Comparison of ENCODE assay signal across 2 cellular contexts in the genomic region with DNA sequence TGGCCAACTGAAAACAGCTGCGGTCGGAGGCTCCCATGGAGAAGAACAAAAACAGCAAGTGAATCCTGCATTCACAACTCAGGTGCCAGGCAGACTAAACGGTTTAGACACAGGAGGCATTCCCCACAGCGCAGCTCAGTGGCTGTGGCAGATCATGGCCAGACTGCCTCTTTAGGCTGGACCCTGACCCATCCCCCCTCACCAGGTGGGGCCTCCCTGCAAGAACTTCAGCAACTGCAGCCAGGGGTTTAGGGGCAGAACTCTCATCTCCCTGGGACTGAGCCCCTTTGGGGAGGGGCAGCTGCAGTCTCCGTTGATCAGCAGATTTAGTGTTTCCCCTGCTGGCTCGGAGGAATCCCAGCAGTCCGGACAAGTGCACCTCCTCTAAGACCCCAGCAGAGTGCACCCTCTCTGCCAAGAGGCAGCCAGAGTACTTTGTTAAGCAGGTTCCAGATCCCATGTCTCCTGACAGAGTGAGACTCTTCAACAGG.
TF ChIP-seq lines count a peak whose summit lies in the region.

No MANE protein-coding gene starts in this region.

TF ChIP-seq in HepG2, 621 proteins besides CTCF, POLR2A, EP300 and RAD21:
- TF ChIP-seq, protein P1, sequence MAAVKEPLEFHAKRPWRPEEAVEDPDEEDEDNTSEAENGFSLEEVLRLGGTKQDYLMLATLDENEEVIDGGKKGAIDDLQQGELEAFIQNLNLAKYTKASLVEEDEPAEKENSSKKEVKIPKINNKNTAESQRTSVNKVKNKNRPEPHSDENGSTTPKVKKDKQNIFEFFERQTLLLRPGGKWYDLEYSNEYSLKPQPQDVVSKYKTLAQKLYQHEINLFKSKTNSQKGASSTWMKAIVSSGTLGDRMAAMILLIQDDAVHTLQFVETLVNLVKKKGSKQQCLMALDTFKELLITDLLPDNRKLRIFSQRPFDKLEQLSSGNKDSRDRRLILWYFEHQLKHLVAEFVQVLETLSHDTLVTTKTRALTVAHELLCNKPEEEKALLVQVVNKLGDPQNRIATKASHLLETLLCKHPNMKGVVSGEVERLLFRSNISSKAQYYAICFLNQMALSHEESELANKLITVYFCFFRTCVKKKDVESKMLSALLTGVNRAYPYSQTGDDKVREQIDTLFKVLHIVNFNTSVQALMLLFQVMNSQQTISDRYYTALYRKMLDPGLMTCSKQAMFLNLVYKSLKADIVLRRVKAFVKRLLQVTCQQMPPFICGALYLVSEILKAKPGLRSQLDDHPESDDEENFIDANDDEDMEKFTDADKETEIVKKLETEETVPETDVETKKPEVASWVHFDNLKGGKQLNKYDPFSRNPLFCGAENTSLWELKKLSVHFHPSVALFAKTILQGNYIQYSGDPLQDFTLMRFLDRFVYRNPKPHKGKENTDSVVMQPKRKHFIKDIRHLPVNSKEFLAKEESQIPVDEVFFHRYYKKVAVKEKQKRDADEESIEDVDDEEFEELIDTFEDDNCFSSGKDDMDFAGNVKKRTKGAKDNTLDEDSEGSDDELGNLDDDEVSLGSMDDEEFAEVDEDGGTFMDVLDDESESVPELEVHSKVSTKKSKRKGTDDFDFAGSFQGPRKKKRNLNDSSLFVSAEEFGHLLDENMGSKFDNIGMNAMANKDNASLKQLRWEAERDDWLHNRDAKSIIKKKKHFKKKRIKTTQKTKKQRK (IDR thresholded peaks at IDR 0.05; ENCODE audit: low read length): no peak
- TF ChIP-seq ZNF562 (CRISPR knock-in tag; IDR thresholded peaks at IDR 0.05; ENCODE audit: borderline replicate concordance) (no peak), TAF15 (IDR thresholded peaks at IDR 0.05; ENCODE audit: low read depth, low read length, poor library complexity, severe bottlenecking) (no peak), NCOR1 (IDR thresholded peaks at IDR 0.05; ENCODE audit: borderline replicate concordance, low read length) (no peak), SNRNP70 (IDR thresholded peaks at IDR 0.05; ENCODE audit: low read depth, low read length) (no peak), ELF3 (CRISPR knock-in tag; IDR thresholded peaks at IDR 0.05) (no peak)
- TF ChIP-seq, protein P2, sequence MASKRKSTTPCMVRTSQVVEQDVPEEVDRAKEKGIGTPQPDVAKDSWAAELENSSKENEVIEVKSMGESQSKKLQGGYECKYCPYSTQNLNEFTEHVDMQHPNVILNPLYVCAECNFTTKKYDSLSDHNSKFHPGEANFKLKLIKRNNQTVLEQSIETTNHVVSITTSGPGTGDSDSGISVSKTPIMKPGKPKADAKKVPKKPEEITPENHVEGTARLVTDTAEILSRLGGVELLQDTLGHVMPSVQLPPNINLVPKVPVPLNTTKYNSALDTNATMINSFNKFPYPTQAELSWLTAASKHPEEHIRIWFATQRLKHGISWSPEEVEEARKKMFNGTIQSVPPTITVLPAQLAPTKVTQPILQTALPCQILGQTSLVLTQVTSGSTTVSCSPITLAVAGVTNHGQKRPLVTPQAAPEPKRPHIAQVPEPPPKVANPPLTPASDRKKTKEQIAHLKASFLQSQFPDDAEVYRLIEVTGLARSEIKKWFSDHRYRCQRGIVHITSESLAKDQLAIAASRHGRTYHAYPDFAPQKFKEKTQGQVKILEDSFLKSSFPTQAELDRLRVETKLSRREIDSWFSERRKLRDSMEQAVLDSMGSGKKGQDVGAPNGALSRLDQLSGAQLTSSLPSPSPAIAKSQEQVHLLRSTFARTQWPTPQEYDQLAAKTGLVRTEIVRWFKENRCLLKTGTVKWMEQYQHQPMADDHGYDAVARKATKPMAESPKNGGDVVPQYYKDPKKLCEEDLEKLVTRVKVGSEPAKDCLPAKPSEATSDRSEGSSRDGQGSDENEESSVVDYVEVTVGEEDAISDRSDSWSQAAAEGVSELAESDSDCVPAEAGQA (IDR thresholded peaks at IDR 0.05; ENCODE audit: low read depth): no peak
- TF ChIP-seq, protein P2 (CRISPR knock-in tag; IDR thresholded peaks at IDR 0.05; ENCODE audit: borderline replicate concordance): no peak
- TF ChIP-seq, protein P3, sequence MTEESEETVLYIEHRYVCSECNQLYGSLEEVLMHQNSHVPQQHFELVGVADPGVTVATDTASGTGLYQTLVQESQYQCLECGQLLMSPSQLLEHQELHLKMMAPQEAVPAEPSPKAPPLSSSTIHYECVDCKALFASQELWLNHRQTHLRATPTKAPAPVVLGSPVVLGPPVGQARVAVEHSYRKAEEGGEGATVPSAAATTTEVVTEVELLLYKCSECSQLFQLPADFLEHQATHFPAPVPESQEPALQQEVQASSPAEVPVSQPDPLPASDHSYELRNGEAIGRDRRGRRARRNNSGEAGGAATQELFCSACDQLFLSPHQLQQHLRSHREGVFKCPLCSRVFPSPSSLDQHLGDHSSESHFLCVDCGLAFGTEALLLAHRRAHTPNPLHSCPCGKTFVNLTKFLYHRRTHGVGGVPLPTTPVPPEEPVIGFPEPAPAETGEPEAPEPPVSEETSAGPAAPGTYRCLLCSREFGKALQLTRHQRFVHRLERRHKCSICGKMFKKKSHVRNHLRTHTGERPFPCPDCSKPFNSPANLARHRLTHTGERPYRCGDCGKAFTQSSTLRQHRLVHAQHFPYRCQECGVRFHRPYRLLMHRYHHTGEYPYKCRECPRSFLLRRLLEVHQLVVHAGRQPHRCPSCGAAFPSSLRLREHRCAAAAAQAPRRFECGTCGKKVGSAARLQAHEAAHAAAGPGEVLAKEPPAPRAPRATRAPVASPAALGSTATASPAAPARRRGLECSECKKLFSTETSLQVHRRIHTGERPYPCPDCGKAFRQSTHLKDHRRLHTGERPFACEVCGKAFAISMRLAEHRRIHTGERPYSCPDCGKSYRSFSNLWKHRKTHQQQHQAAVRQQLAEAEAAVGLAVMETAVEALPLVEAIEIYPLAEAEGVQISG (CRISPR knock-in tag; IDR thresholded peaks at IDR 0.05): 0 out of 2 replicates have a peak, but pooled peaks have one; percentile 58
TF ChIP-seq in HepG2: peak in this region for 1.

TF ChIP-seq in K562, 482 proteins besides CTCF, POLR2A, EP300 and RAD21:
- TF ChIP-seq, protein P4, sequence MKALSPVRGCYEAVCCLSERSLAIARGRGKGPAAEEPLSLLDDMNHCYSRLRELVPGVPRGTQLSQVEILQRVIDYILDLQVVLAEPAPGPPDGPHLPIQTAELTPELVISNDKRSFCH (CRISPR knock-in tag; IDR thresholded peaks at IDR 0.05): no peak
- TF ChIP-seq, protein P4 (tag; IDR thresholded peaks at IDR 0.05): no peak
- TF ChIP-seq SRF (CRISPR knock-in tag; IDR thresholded peaks at IDR 0.05) (no peak), ETS2 (tag; IDR thresholded peaks at IDR 0.05; ENCODE audit: borderline replicate concordance, poor library complexity, severe bottlenecking) (no peak), SPI1 (IDR thresholded peaks at IDR 0.05; ENCODE audit: borderline replicate concordance, low read depth, low read length) (no peak), ARID2 (IDR thresholded peaks at IDR 0.05) (no peak)
- TF ChIP-seq, protein P5, sequence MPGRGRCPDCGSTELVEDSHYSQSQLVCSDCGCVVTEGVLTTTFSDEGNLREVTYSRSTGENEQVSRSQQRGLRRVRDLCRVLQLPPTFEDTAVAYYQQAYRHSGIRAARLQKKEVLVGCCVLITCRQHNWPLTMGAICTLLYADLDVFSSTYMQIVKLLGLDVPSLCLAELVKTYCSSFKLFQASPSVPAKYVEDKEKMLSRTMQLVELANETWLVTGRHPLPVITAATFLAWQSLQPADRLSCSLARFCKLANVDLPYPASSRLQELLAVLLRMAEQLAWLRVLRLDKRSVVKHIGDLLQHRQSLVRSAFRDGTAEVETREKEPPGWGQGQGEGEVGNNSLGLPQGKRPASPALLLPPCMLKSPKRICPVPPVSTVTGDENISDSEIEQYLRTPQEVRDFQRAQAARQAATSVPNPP (IDR thresholded peaks at IDR 0.05; ENCODE audit: borderline replicate concordance, insufficient read depth, insufficient read length): no peak
